ENCODE assay signal across 17 cellular contexts in the genomic region with DNA sequence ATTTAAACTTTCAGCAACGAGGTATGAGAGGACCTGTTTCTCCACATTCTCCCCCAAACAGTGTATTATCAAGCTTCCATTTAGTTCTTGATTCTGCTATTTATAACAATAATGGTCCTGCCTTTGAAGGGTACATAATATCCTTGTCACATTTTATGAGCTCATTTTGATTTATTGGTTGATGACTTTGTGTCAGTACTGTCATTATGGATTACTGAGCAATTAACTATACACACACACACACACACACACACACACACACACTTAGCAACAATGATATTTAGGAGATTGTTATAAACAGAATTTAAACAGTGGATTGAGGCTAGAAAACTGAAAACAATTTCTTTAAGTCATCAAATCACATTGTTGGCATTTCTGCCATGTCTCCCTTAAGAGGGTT. TPM values are rescaled to one million over a fixed set of nuclear protein-coding genes. Genes with fewer than 3 reads are reported as not detected.
DNase-seq lines count a peak whose midpoint lies in the region; ATAC-seq and TF ChIP-seq lines count a peak whose summit lies in the region.
"Had no signal": no experiment of that assay in that cellular context is flagged by ENCODE, and none has a peak within 500 bp of the region (broad histone marks: within the 10 kb centered on the region; RNA-seq: fewer than 3 reads in every experiment).

No MANE protein-coding gene starts in this region.

- H3K4me2 ChIP-seq in OCI-LY1 (ENCODE audit: low read length), result no peak overlapping the region
- H3K4me2 ChIP-seq: A549 had no signal

- ATAC-seq in CD4-positive, alpha-beta T cell (ENCODE audit: poor library complexity), result no peak
- ATAC-seq in left lung, result no peak
- ATAC-seq: A549, HepG2 had no signal

- no peaks in the 10 kb centered on the region for H3K79me2 ChIP-seq in OCI-LY1 (ENCODE audit: insufficient read depth, low read length)

- peak overlapping the region; percentile 13 for H3K27ac Mint-ChIP-seq in CD4-positive, alpha-beta T cell
- H3K27ac Mint-ChIP-seq: T-helper 1 cell treated with Interleukin-12 subunit alpha and Interleukin-12 subunit beta and Interleukin-4 antibody, amounts not matched to agents 30 μg/mL and 1 μg/mL, for 36 hours had no signal

- H3K9me3 Mint-ChIP-seq in CD4-positive, alpha-beta T cell, result no peaks in the 10 kb centered on the region
- H3K9me3 Mint-ChIP-seq: T-helper 1 cell treated with Interleukin-12 subunit alpha and Interleukin-12 subunit beta and Interleukin-4 antibody, amounts not matched to agents 30 μg/mL and 1 μg/mL, for 36 hours had no signal

- intact Hi-C loops in CD4-positive, alpha-beta T cell (cut with DNase I, micrococcal nuclease), result no loop called here
- intact Hi-C loops in left lung (cut with DNase I), result no loop called here

- TF ChIP-seq CTCF in CD4-positive, alpha-beta T cell (IDR thresholded peaks at IDR 0.05), result no peak
- TF ChIP-seq CTCF in HEK293 (tag by site-specific recombination; IDR thresholded peaks at IDR 0.05), result no peak
- TF ChIP-seq CTCF in OCI-LY1 (IDR thresholded peaks at IDR 0.05; ENCODE audit: low read length), result no peak
- TF ChIP-seq CTCF in left lung (IDR thresholded peaks at IDR 0.05), result no peak

- H3F3A ChIP-seq in OCI-LY1 (ENCODE audit: insufficient read depth, low read length), result no peaks in the 10 kb centered on the region

- no peak overlapping the region for H3K4me3 Mint-ChIP-seq in CD4-positive, alpha-beta T cell
- H3K4me3 Mint-ChIP-seq: T-helper 1 cell treated with Interleukin-12 subunit alpha and Interleukin-12 subunit beta and Interleukin-4 antibody, amounts not matched to agents 30 μg/mL and 1 μg/mL, for 36 hours had no signal

- no peaks in the 10 kb centered on the region for H3K9me3 ChIP-seq in CD4-positive, alpha-beta T cell (ENCODE audit: control insufficient read depth, low read length)
- no peaks in the 10 kb centered on the region for H3K9me3 ChIP-seq in HEK293 (ENCODE audit: control insufficient read depth, insufficient read depth, low read depth, low read length)
- H3K9me3 ChIP-seq in OCI-LY1 (ENCODE audit: low read length), result no peaks in the 10 kb centered on the region
- H3K9me3 ChIP-seq in left lung, result no peaks in the 10 kb centered on the region
- H3K9me3 ChIP-seq: A549, Peyer's patch had no signal

- H3K27me3 ChIP-seq in CD4-positive, alpha-beta T cell (ENCODE audit: control insufficient read depth, insufficient read depth, low read length), result no peaks in the 10 kb centered on the region
- H3K27me3 ChIP-seq in OCI-LY1 (ENCODE audit: insufficient read depth, low read length) (no peaks in the 10 kb centered on the region), left lung (no peaks in the 10 kb centered on the region)
- H3K27me3 ChIP-seq: Peyer's patch had no signal

- no peaks in the 10 kb centered on the region for H3K36me3 Mint-ChIP-seq in CD4-positive, alpha-beta T cell (ENCODE audit: low read depth)

- no peak overlapping the region for H3K4me3 ChIP-seq in HEK293 (ENCODE audit: low read depth, low read length)
- H3K4me3 ChIP-seq in OCI-LY1 (ENCODE audit: low read depth, low read length, poor library complexity, severe bottlenecking), result no peak overlapping the region
- no peak overlapping the region for H3K4me3 ChIP-seq in left lung
- H3K4me3 ChIP-seq: A549 had no signal

- H3K4me1 ChIP-seq in HEK293 (ENCODE audit: control insufficient read depth, insufficient read depth, low read length) (0 out of 2 replicates have a peak, but pooled peaks cover 3% of the 10 kb centered on the region), OCI-LY1 (ENCODE audit: insufficient read depth, low read length, severe bottlenecking) (peaks cover 61% of the 10 kb centered on the region), left lung (peaks cover 0 to 14% of the 10 kb centered on the region in 2 donors)

- 0 out of 2 replicates have a peak overlapping the region, but pooled peaks have one; percentile 52 for H2AFZ ChIP-seq in OCI-LY1 (ENCODE audit: low read length)

- H3K4me1 Mint-ChIP-seq in CD4-positive, alpha-beta T cell (ENCODE audit: low read depth), result peaks cover 73% of the 10 kb centered on the region

- no peaks in the 10 kb centered on the region for H4K20me1 ChIP-seq in OCI-LY1 (ENCODE audit: insufficient read depth, low read length)

- POLR2A ChIA-PET in CD4-positive, alpha-beta T cell (lab: Charles Lee), result interaction anchor here (2.8 kb wide), 1 partner anchor 35 kb away, joined by 8 read pairs; a partner anchor contains a TSS
- POLR2A ChIA-PET in HEK293 (lab: Yijun Ruan, JAX), result interaction anchor here (0.8 to 1.1 kb wide), 2 partner anchors 9 to 31 kb away, joined by 3 to 5 read pairs; no protein-coding TSS in a partner anchor

- H3K27me3 Mint-ChIP-seq in CD4-positive, alpha-beta T cell, result no peaks in the 10 kb centered on the region

- H3K36me3 ChIP-seq in HEK293 (ENCODE audit: control insufficient read depth in 2 of 2, insufficient read depth in 1 of 2, low read length in 2 of 2) (no peaks in the 10 kb centered on the region), OCI-LY1 (ENCODE audit: insufficient read depth, low read length) (no peaks in the 10 kb centered on the region), left lung (no peaks in the 10 kb centered on the region)

- no peaks in the 10 kb centered on the region for H3K9me2 ChIP-seq in OCI-LY1 (ENCODE audit: low read depth, low read length)

- H3K27ac ChIP-seq in CD4-positive, alpha-beta T cell (ENCODE audit: low read depth, low read length), result no peak overlapping the region
- no peak overlapping the region for H3K27ac ChIP-seq in HEK293 (ENCODE audit: extremely low read depth, low read depth, low read length)
- peak overlapping the region; percentile 97 for H3K27ac ChIP-seq in OCI-LY1 (ENCODE audit: low read depth, low read length, poor library complexity, severe bottlenecking)
- no peak overlapping the region for H3K27ac ChIP-seq in left lung
- H3K27ac ChIP-seq: A549, Peyer's patch had no signal

- H3K9ac ChIP-seq in OCI-LY1 (ENCODE audit: low read length), result no peak overlapping the region

- no peak for DNase-seq in CD4-positive, alpha-beta T cell
- DNase-seq in NCI-H2081 treated with DMSO at 0.1 percent for 48 hours (lab: John Stamatoyannopoulos, UW), result peak; percentile 80
- no peak for DNase-seq in ecto neural progenitor cell (ENCODE audit: low spot score)
- DNase-seq in left lung, result no peak
- no peak for DNase-seq in DMS114 treated with DMSO at 0.1 percent for 48 hours (lab: John Stamatoyannopoulos, UW; ENCODE audit: unreplicated experiment)
- DNase-seq in activated effector memory CD4-positive, alpha-beta T cell treated with anti-CD3 and anti-CD28 coated beads, Interleukin-2, amount 50 U/mL, for 16 hours, result no peak
- DNase-seq: MM.1S, NCI-H1694, NCI-H526, Peyer's patch, Right ventricle myocardium superior had no signal

- CTCF ChIA-PET in CD4-positive, alpha-beta T cell (lab: Charles Lee), result interaction anchor here (1.4 to 2.1 kb wide), 2 partner anchors 10 to 24 kb away, joined by 4 to 9 read pairs; no protein-coding TSS in a partner anchor
- CTCF ChIA-PET in HEK293 (lab: Yijun Ruan, JAX), result interaction anchor here (0.5 to 3.4 kb wide), 10 partner anchors 8 to 388 kb away, joined by 3 to 31 read pairs (median 5); no protein-coding TSS in a partner anchor

TF ChIP-seq in HEK293, 187 proteins besides CTCF, POLR2A, EP300 and RAD21 (continues in another document):
- TF ChIP-seq, protein P1, sequence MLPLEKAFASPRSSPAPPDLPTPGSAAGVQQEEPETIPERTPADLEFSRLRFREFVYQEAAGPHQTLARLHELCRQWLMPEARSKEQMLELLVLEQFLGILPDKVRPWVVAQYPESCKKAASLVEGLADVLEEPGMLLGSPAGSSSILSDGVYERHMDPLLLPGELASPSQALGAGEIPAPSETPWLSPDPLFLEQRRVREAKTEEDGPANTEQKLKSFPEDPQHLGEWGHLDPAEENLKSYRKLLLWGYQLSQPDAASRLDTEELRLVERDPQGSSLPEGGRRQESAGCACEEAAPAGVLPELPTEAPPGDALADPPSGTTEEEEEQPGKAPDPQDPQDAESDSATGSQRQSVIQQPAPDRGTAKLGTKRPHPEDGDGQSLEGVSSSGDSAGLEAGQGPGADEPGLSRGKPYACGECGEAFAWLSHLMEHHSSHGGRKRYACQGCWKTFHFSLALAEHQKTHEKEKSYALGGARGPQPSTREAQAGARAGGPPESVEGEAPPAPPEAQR (tag by site-specific recombination; IDR thresholded peaks at IDR 0.05), result peak; percentile 59; the same call in 1 of the 2 replicates
- TF ChIP-seq ZNF558 (tag by site-specific recombination; IDR thresholded peaks at IDR 0.05), result no peak
- TF ChIP-seq ZNF560 (tag by site-specific recombination; IDR thresholded peaks at IDR 0.05; ENCODE audit: borderline replicate concordance), result no peak
- TF ChIP-seq, protein P2, sequence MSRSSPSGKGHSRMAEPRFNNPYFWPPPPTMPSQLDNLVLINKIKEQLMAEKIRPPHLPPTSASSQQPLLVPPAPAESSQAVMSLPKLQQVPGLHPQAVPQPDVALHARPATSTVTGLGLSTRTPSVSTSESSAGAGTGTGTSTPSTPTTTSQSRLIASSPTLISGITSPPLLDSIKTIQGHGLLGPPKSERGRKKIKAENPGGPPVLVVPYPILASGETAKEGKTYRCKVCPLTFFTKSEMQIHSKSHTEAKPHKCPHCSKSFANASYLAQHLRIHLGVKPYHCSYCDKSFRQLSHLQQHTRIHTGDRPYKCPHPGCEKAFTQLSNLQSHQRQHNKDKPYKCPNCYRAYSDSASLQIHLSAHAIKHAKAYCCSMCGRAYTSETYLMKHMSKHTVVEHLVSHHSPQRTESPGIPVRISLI (tag by site-specific recombination; IDR thresholded peaks at IDR 0.05), result no peak
- no peak for TF ChIP-seq ZNF654 (tag by site-specific recombination; IDR thresholded peaks at IDR 0.05; ENCODE audit: low read depth)
- TF ChIP-seq, protein P3, sequence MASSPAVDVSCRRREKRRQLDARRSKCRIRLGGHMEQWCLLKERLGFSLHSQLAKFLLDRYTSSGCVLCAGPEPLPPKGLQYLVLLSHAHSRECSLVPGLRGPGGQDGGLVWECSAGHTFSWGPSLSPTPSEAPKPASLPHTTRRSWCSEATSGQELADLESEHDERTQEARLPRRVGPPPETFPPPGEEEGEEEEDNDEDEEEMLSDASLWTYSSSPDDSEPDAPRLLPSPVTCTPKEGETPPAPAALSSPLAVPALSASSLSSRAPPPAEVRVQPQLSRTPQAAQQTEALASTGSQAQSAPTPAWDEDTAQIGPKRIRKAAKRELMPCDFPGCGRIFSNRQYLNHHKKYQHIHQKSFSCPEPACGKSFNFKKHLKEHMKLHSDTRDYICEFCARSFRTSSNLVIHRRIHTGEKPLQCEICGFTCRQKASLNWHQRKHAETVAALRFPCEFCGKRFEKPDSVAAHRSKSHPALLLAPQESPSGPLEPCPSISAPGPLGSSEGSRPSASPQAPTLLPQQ (tag by site-specific recombination; IDR thresholded peaks at IDR 0.05), result peak; percentile 46; the same call in 1 of the 2 replicates

RNA-seq across cellular contexts. Expression of a gene that starts 7.0 kb away (rescaled TPM):
- total RNA-seq in CD4-positive, alpha-beta T cell, result not detected
- not detected for total RNA-seq in left lung
- total RNA-seq: H4, HepG2, Right ventricle myocardium superior had no signal

RNA-seq across cellular contexts. Expression of a gene that starts 35.1 kb away (rescaled TPM):
- 10 to 100 TPM; 32.9 to 36.5 TPM for total RNA-seq in CD4-positive, alpha-beta T cell
- total RNA-seq in left lung, result 10 to 100 TPM; 30.0 to 34.8 TPM

RNA-seq across cellular contexts. Expression of a gene that starts 51.9 kb away (rescaled TPM):
- 10 to 100 TPM; 26.2 to 30.7 TPM for total RNA-seq in CD4-positive, alpha-beta T cell
- 100 to 1,000 TPM in 1 of 2 donors, 10 to 100 TPM in 1; 74.4 to 124 TPM for total RNA-seq in left lung
